In the genomic region with DNA sequence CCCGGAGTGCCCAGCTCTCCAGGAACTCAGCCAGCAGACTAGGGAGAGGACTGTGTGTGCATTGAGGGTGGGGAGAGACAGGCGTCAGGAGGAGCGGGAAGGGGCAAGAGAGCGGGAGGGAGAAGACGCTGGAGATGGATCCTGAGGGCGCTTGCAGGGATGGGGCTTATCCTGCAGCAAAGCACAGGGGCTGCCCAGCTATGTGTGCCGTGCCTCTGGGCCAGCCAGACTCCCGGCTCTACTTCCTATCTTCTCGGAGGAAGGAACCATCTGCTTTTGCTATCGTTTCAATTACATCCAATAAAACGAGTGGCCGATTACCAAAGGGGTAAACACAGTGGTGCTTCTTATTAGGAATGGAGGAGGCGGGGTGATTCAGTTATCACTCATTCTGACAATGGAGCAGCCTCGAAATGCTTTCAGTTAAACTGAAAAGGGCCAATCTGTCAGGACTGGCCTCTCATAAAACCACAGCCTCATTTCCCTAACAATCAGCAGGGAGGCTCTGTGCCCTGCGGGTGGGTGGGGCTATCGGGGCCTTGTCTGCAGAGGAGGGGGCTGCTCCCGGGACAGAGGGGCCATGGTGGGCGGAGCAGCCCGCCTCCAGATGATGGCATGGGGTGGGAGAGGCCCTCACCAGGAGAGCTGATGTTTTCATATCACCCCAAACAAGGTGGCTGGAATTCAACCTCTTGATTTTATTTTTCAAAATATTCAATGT, we compare ENCODE assay signal across 10 cellular contexts.
DNase-seq lines count a peak whose midpoint lies in the region; ATAC-seq and TF ChIP-seq lines count a peak whose summit lies in the region.
"Had no signal": no experiment of that assay in that cellular context is flagged by ENCODE, and none has a peak within 500 bp of the region (broad histone marks: within the 10 kb centered on the region; RNA-seq: fewer than 3 reads in every experiment).

No MANE protein-coding gene starts in this region.

- H2AFZ ChIP-seq in SK-N-SH (ENCODE audit: low read depth), result no peak overlapping the region
- no peak overlapping the region for H2AFZ ChIP-seq in hepatocyte

- DNase-seq in AG10803 (ENCODE audit: low read depth), result peak; percentile 38
- peak; percentile 5 for DNase-seq in HFFc6
- peak; percentile 89 for DNase-seq in SK-N-SH
- DNase-seq in hepatocyte (ENCODE audit: low spot score), result no peak
- DNase-seq in GM10248 (ENCODE audit: extremely low spot score), result no peak
- DNase-seq in stimulated activated CD4-positive, alpha-beta T cell treated with anti-CD3 and anti-CD28 coated beads, Interleukin-2, amount 100 ng/mL, for 24 hours, result no peak
- DNase-seq in natural killer cell treated with Interleukin-12 subunit alpha and Interleukin-12 subunit beta and Interleukin-15 and Interleukin-18, amount 100 ng/mL, for 72 hours (ENCODE audit: low spot score), result no peak
- no peak for DNase-seq in activated CD8-positive, alpha-beta memory T cell treated with anti-CD3 and anti-CD28 coated beads, Interleukin-2, amount 50 U/mL, for 48 hours
- DNase-seq: activated naive CD8-positive, alpha-beta T cell treated with anti-CD3 and anti-CD28 coated beads, Interleukin-2, amount 10 ng/mL, durations not matched to agents 7 days and 5 days had no signal

- TF ChIP-seq CTCF in AG10803 (conservative IDR thresholded peaks at IDR 0.05; ENCODE audit: low read length) (no peak), HFFc6 (IDR thresholded peaks at IDR 0.05) (no peak), SK-N-SH (IDR thresholded peaks at IDR 0.05) (no peak), hepatocyte (IDR thresholded peaks at IDR 0.05; ENCODE audit: poor library complexity) (no peak), GM10248 (IDR thresholded peaks at IDR 0.05; ENCODE audit: control extremely low read depth, extremely low read depth, low read depth, missing control alignments) (no peak)

- H3K36me3 Mint-ChIP-seq in HFFc6 (ENCODE audit: low read depth), result no peaks in the 10 kb centered on the region
- H3K36me3 Mint-ChIP-seq in natural killer cell treated with Interleukin-12 subunit alpha and Interleukin-12 subunit beta and Interleukin-15 and Interleukin-18, amount 100 ng/mL, for 72 hours, result no peaks in the 10 kb centered on the region
- H3K36me3 Mint-ChIP-seq: activated naive CD8-positive, alpha-beta T cell treated with anti-CD3 and anti-CD28 coated beads, Interleukin-2, amount 10 ng/mL, durations not matched to agents 7 days and 5 days had no signal

- H3K9me3 ChIP-seq in SK-N-SH, result no peaks in the 10 kb centered on the region
- no peaks in the 10 kb centered on the region for H3K9me3 ChIP-seq in hepatocyte (ENCODE audit: low read depth)
- H3K9me3 ChIP-seq: tibial nerve had no signal

- 58% methylated on average over 14 of the region's 19 CpGs for WGBS in SK-N-SH (ENCODE audit: low lambda C conversion rate)
- 23% methylated on average over 19 of the region's 19 CpGs for WGBS in hepatocyte (ENCODE audit: low lambda C conversion rate, missing lambda C conversion rate)

- no peak overlapping the region for H3K9ac ChIP-seq in SK-N-SH

- H3K27ac ChIP-seq in SK-N-SH (ENCODE audit: low read depth in 2 of 2, low read length in 1 of 2) (no peak overlapping the region), hepatocyte (peak overlapping the region; percentile 14)

- H3K36me3 ChIP-seq in SK-N-SH (replicated peaks in 1 of 2; ENCODE audit: control insufficient read depth in 1 of 2, insufficient read depth in 2 of 2, low read length in 1 of 2) (no peaks in the 10 kb centered on the region), hepatocyte (replicated peaks; ENCODE audit: insufficient read depth, low read depth) (no peaks in the 10 kb centered on the region)

- H3K27me3 ChIP-seq in SK-N-SH (ENCODE audit: insufficient read depth) (no peaks in the 10 kb centered on the region), hepatocyte (no peaks in the 10 kb centered on the region)
- H3K27me3 ChIP-seq: tibial nerve had no signal

- no peak for ATAC-seq in natural killer cell treated with Interleukin-12 subunit alpha and Interleukin-12 subunit beta and Interleukin-15 and Interleukin-18, amount 100 ng/mL, for 72 hours

- H3F3A ChIP-seq in SK-N-SH (replicated peaks; ENCODE audit: insufficient read depth), result no peaks in the 10 kb centered on the region

- no peaks in the 10 kb centered on the region for H4K20me1 ChIP-seq in SK-N-SH (ENCODE audit: insufficient read depth)
- H4K20me1 ChIP-seq in hepatocyte (ENCODE audit: insufficient read depth, poor library complexity, severe bottlenecking), result no peaks in the 10 kb centered on the region

- no peaks in the 10 kb centered on the region for H3K9me2 ChIP-seq in SK-N-SH
- H3K9me2 ChIP-seq in hepatocyte (replicated peaks; ENCODE audit: insufficient read depth), result no peaks in the 10 kb centered on the region

- TF ChIP-seq RAD21 in SK-N-SH (IDR thresholded peaks at IDR 0.05; ENCODE audit: low read length), result no peak

- H3K79me2 ChIP-seq in SK-N-SH (ENCODE audit: insufficient read depth) (no peaks in the 10 kb centered on the region), hepatocyte (no peaks in the 10 kb centered on the region)

- H3K4me2 ChIP-seq in SK-N-SH (no peak overlapping the region; the same call in 1 of the 2 replicates), hepatocyte (peak overlapping the region; percentile 74)

- POLR2A ChIA-PET in SK-N-SH (lab: Yijun Ruan, JAX) (no interaction called here), GM10248 (lab: Yijun Ruan, JAX) (no interaction called here)

- H3K4me3 Mint-ChIP-seq in HFFc6, result peak overlapping the region; percentile 73
- no peak overlapping the region for H3K4me3 Mint-ChIP-seq in natural killer cell treated with Interleukin-12 subunit alpha and Interleukin-12 subunit beta and Interleukin-15 and Interleukin-18, amount 100 ng/mL, for 72 hours
- H3K4me3 Mint-ChIP-seq: activated naive CD8-positive, alpha-beta T cell treated with anti-CD3 and anti-CD28 coated beads, Interleukin-2, amount 10 ng/mL, durations not matched to agents 7 days and 5 days had no signal

- TF ChIP-seq EP300 in SK-N-SH (IDR thresholded peaks at IDR 0.05; ENCODE audit: borderline replicate concordance in 1 of 2, low read depth in 1 of 2, low read length in 1 of 2), result peak in 1 of 2 experiments; percentile 19; a peak in 1 of 4 replicates

- H3K4me1 ChIP-seq in SK-N-SH (ENCODE audit: control insufficient read depth in 1 of 2, insufficient read depth in 2 of 2, low read depth in 1 of 2, low read length in 1 of 2) (peaks cover 0 to 22% of the 10 kb centered on the region in 2 experiments; a peak in 2 of 4 replicates), hepatocyte (ENCODE audit: insufficient read depth) (peaks cover 12% of the 10 kb centered on the region)

- no peaks in the 10 kb centered on the region for H3K9me3 Mint-ChIP-seq in HFFc6
- no peaks in the 10 kb centered on the region for H3K9me3 Mint-ChIP-seq in natural killer cell treated with Interleukin-12 subunit alpha and Interleukin-12 subunit beta and Interleukin-15 and Interleukin-18, amount 100 ng/mL, for 72 hours
- H3K9me3 Mint-ChIP-seq: activated naive CD8-positive, alpha-beta T cell treated with anti-CD3 and anti-CD28 coated beads, Interleukin-2, amount 10 ng/mL, durations not matched to agents 7 days and 5 days had no signal

- no peak overlapping the region for H3K27ac Mint-ChIP-seq in HFFc6
- no peak overlapping the region for H3K27ac Mint-ChIP-seq in natural killer cell treated with Interleukin-12 subunit alpha and Interleukin-12 subunit beta and Interleukin-15 and Interleukin-18, amount 100 ng/mL, for 72 hours
- H3K27ac Mint-ChIP-seq: activated naive CD8-positive, alpha-beta T cell treated with anti-CD3 and anti-CD28 coated beads, Interleukin-2, amount 10 ng/mL, durations not matched to agents 7 days and 5 days had no signal

- peaks cover 10% of the 10 kb centered on the region; the same call in 1 of the 2 replicates for H3K4me1 Mint-ChIP-seq in HFFc6 (ENCODE audit: low read depth)
- no peaks in the 10 kb centered on the region for H3K4me1 Mint-ChIP-seq in natural killer cell treated with Interleukin-12 subunit alpha and Interleukin-12 subunit beta and Interleukin-15 and Interleukin-18, amount 100 ng/mL, for 72 hours (ENCODE audit: low read depth in 2 of 2)
- H3K4me1 Mint-ChIP-seq: activated naive CD8-positive, alpha-beta T cell treated with anti-CD3 and anti-CD28 coated beads, Interleukin-2, amount 10 ng/mL, durations not matched to agents 7 days and 5 days had no signal

- peak overlapping the region; percentile 9; the same call in 1 of the 2 replicates for H3K4me3 ChIP-seq in AG10803 (ENCODE audit: low read length)
- H3K4me3 ChIP-seq in SK-N-SH (ENCODE audit: low read depth in 2 of 2, low read length in 1 of 2), result no peak overlapping the region; a peak in 1 of 4 replicates
- H3K4me3 ChIP-seq in hepatocyte, result no peak overlapping the region

- CTCF ChIA-PET in SK-N-SH (lab: Yijun Ruan, JAX) (interaction anchor here (0.6 to 1.7 kb wide), 3 partner anchors 11 to 133 kb away, joined by 3 to 5 read pairs (median 3); no protein-coding TSS in a partner anchor), GM10248 (lab: Yijun Ruan, JAX) (no interaction called here)

- H3K27me3 Mint-ChIP-seq in HFFc6 (ENCODE audit: insufficient read depth), result peaks cover 12% of the 10 kb centered on the region
- no peaks in the 10 kb centered on the region for H3K27me3 Mint-ChIP-seq in natural killer cell treated with Interleukin-12 subunit alpha and Interleukin-12 subunit beta and Interleukin-15 and Interleukin-18, amount 100 ng/mL, for 72 hours

TF ChIP-seq in SK-N-SH, 30 proteins besides CTCF, POLR2A, EP300 and RAD21 (continues in another document):
- no peak for TF ChIP-seq MEF2A (IDR thresholded peaks at IDR 0.05; ENCODE audit: borderline replicate concordance, low read depth)
- TF ChIP-seq GATA2 (CRISPR knock-in tag; IDR thresholded peaks at IDR 0.05), result peak; percentile 59; the same call in 1 of the 2 replicates
- peak; percentile 20; the same call in 1 of the 2 replicates for TF ChIP-seq RCOR1 (IDR thresholded peaks at IDR 0.05; ENCODE audit: low read length)
- no peak for TF ChIP-seq JUND (IDR thresholded peaks at IDR 0.05)
- TF ChIP-seq GABPA (IDR thresholded peaks at IDR 0.05; ENCODE audit: low read depth), result no peak
- TF ChIP-seq FOXJ3 (CRISPR knock-in tag; IDR thresholded peaks at IDR 0.05), result peak; percentile 90
- TF ChIP-seq, protein P1, sequence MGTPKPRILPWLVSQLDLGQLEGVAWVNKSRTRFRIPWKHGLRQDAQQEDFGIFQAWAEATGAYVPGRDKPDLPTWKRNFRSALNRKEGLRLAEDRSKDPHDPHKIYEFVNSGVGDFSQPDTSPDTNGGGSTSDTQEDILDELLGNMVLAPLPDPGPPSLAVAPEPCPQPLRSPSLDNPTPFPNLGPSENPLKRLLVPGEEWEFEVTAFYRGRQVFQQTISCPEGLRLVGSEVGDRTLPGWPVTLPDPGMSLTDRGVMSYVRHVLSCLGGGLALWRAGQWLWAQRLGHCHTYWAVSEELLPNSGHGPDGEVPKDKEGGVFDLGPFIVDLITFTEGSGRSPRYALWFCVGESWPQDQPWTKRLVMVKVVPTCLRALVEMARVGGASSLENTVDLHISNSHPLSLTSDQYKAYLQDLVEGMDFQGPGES (IDR thresholded peaks at IDR 0.05; ENCODE audit: low read depth, low read length), result no peak

Comparison
In these comparisons a context has a peak if more than half of its experiments do, and no peak if none do; other contexts are left out.
1. DNase-seq: peak in AG10803 (single experiment), HFFc6 (single experiment) and SK-N-SH (single experiment); none in hepatocyte (single experiment), GM10248 (single experiment), stimulated activated CD4-positive, alpha-beta T cell treated with anti-CD3 and anti-CD28 coated beads, Interleukin-2, amount 100 ng/mL, for 24 hours (0 of 2), natural killer cell treated with Interleukin-12 subunit alpha and Interleukin-12 subunit beta and Interleukin-15 and Interleukin-18, amount 100 ng/mL, for 72 hours (single experiment) and activated CD8-positive, alpha-beta memory T cell treated with anti-CD3 and anti-CD28 coated beads, Interleukin-2, amount 50 U/mL, for 48 hours (single experiment).